In genomic region chr16:84617068-84617630, GRCh38 we compare ENCODE assay signal across 8 cellular contexts. TPM values are rescaled to one million over a fixed set of nuclear protein-coding genes. Genes with fewer than 3 reads are reported as not detected.
DNase-seq lines count a peak whose midpoint lies in the region; ATAC-seq and TF ChIP-seq lines count a peak whose summit lies in the region.

No MANE protein-coding gene starts in this region.

- no peaks in the 10 kb centered on the region for H3K9me3 ChIP-seq in CD4-positive, CD25-positive, alpha-beta regulatory T cell (ENCODE audit: control insufficient read depth in 2 of 2, low read length in 2 of 2)
- no peaks in the 10 kb centered on the region for H3K9me3 ChIP-seq in HUES48 (ENCODE audit: control insufficient read depth, insufficient read depth, low read length)

- H3K4me3 Mint-ChIP-seq in CD4-positive, CD25-positive, alpha-beta regulatory T cell, result peak overlapping the region; percentile 89 to 98 (median 97)
- peak overlapping the region; percentile 98 to 99 for H3K4me3 Mint-ChIP-seq in activated T-cell treated with anti-CD3 and anti-CD28 coated beads, Interleukin-2, amount 50 U/mL, for 72 hours

- peak overlapping the region; percentile 96 for H3K4me3 ChIP-seq in CD4-positive, CD25-positive, alpha-beta regulatory T cell (ENCODE audit: low read depth, low read length)
- peak overlapping the region; percentile 84 for H3K4me3 ChIP-seq in HUES48 (ENCODE audit: low read depth, low read length)
- peak overlapping the region; percentile 71 for H3K4me3 ChIP-seq in retinal pigment epithelial cell (ENCODE audit: low read length)

- TF ChIP-seq CTCF in retinal pigment epithelial cell (conservative IDR thresholded peaks at IDR 0.05; ENCODE audit: low read depth, low read length), result no peak

- H3K27ac Mint-ChIP-seq in CD4-positive, CD25-positive, alpha-beta regulatory T cell, result peak overlapping the region; percentile 89 to 96 (median 92)
- peak overlapping the region; percentile 78 for H3K27ac Mint-ChIP-seq in activated T-cell treated with anti-CD3 and anti-CD28 coated beads, Interleukin-2, amount 50 U/mL, for 72 hours

- H3K4me1 ChIP-seq in CD4-positive, CD25-positive, alpha-beta regulatory T cell (ENCODE audit: control insufficient read depth, insufficient read depth, low read length, poor library complexity, severe bottlenecking), result peaks cover 52% of the 10 kb centered on the region
- H3K4me1 ChIP-seq in HUES48 (ENCODE audit: control insufficient read depth, insufficient read depth, low read length), result peaks cover 25% of the 10 kb centered on the region

- peak overlapping the region; percentile 66; the same call in 1 of the 2 replicates for H3K9ac ChIP-seq in HUES48 (ENCODE audit: low read depth, low read length)

- H3K36me3 ChIP-seq in CD4-positive, CD25-positive, alpha-beta regulatory T cell (ENCODE audit: control insufficient read depth, insufficient read depth, low read length), result no peaks in the 10 kb centered on the region
- H3K36me3 ChIP-seq in HUES48 (ENCODE audit: control insufficient read depth, insufficient read depth, low read length), result 0 out of 2 replicates have a peak, but pooled peaks cover 8% of the 10 kb centered on the region

- peaks cover 0 to 1% (median 0%) of the 10 kb centered on the region in 7 donors for H3K9me3 Mint-ChIP-seq in CD4-positive, CD25-positive, alpha-beta regulatory T cell
- no peaks in the 10 kb centered on the region for H3K9me3 Mint-ChIP-seq in activated T-cell treated with anti-CD3 and anti-CD28 coated beads, Interleukin-2, amount 50 U/mL, for 72 hours

- peak in 1 of 3 donors; percentile 76 for DNase-seq in CD4-positive, CD25-positive, alpha-beta regulatory T cell
- peak; percentile 66 to 71 for DNase-seq in activated T-cell treated with anti-CD3 and anti-CD28 coated beads, Interleukin-2, amount 50 U/mL, for 72 hours
- DNase-seq in germinal center (ENCODE audit: low spot score) (peak; percentile 54), retinal pigment epithelial cell (ENCODE audit: low read depth) (no peak), iPS-NIHi11 (ENCODE audit: low spot score) (no peak), NCI-H1930 (lab: John Stamatoyannopoulos, UW) (no peak)

- peaks cover 22 to 56% (median 34%) of the 10 kb centered on the region in 4 donors for H3K4me1 Mint-ChIP-seq in CD4-positive, CD25-positive, alpha-beta regulatory T cell
- H3K4me1 Mint-ChIP-seq in activated T-cell treated with anti-CD3 and anti-CD28 coated beads, Interleukin-2, amount 50 U/mL, for 72 hours (ENCODE audit: low read depth), result peaks cover 52% of the 10 kb centered on the region

- H3K36me3 Mint-ChIP-seq in CD4-positive, CD25-positive, alpha-beta regulatory T cell, result peaks cover 16% of the 10 kb centered on the region
- H3K36me3 Mint-ChIP-seq in activated T-cell treated with anti-CD3 and anti-CD28 coated beads, Interleukin-2, amount 50 U/mL, for 72 hours (ENCODE audit: insufficient read depth in 2 of 2), result peaks cover 15 to 27% of the 10 kb centered on the region in 2 donors

- peak overlapping the region; percentile 50 for H3K27ac ChIP-seq in CD4-positive, CD25-positive, alpha-beta regulatory T cell (ENCODE audit: insufficient read depth, low read length, poor library complexity, severe bottlenecking)
- no peak overlapping the region for H3K27ac ChIP-seq in HUES48 (ENCODE audit: low read depth, low read length)

- ATAC-seq in CD4-positive, CD25-positive, alpha-beta regulatory T cell (ENCODE audit: low read depth in 2 of 2), result peak; percentile 37 to 40
- peak; percentile 32 for ATAC-seq in GM19463 (IDR thresholded peaks at IDR 0.05; ENCODE audit: unreplicated experiment)
- peak; percentile 54 for ATAC-seq in activated T-cell treated with anti-CD3 and anti-CD28 coated beads, Interleukin-2, amount 50 U/mL, for 72 hours (replicated peaks in 1 of 2)

- H3K27me3 Mint-ChIP-seq in CD4-positive, CD25-positive, alpha-beta regulatory T cell, result peaks cover 10% of the 10 kb centered on the region
- peaks cover 5% of the 10 kb centered on the region for H3K27me3 Mint-ChIP-seq in activated T-cell treated with anti-CD3 and anti-CD28 coated beads, Interleukin-2, amount 50 U/mL, for 72 hours (ENCODE audit: low read depth)

- H3K27me3 ChIP-seq in CD4-positive, CD25-positive, alpha-beta regulatory T cell (ENCODE audit: control insufficient read depth, insufficient read depth, low read length), result no peaks in the 10 kb centered on the region
- peaks cover 11% of the 10 kb centered on the region for H3K27me3 ChIP-seq in HUES48 (ENCODE audit: control insufficient read depth, insufficient read depth, low read length)

RNA-seq across cellular contexts. Expression of gene COTL1, which starts 0.7 kb away (rescaled TPM):
- total RNA-seq in CD4-positive, CD25-positive, alpha-beta regulatory T cell, result 353 TPM
- polyA plus RNA-seq in CD4-positive, CD25-positive, alpha-beta regulatory T cell, result 100 to 1,000 TPM; 450 to 761 (median 584) TPM
- total RNA-seq in activated T-cell treated with anti-CD3 and anti-CD28 coated beads, Interleukin-2, amount 50 U/mL, for 72 hours, result 100 to 1,000 TPM; 353 to 529 TPM

RNA-seq across cellular contexts. Expression of gene KLHL36, which starts 31.2 kb away (rescaled TPM):
- 86.0 TPM for total RNA-seq in CD4-positive, CD25-positive, alpha-beta regulatory T cell
- 10 to 100 TPM; 28.1 to 43.4 (median 35.1) TPM for polyA plus RNA-seq in CD4-positive, CD25-positive, alpha-beta regulatory T cell
- 10 to 100 TPM; 64.2 to 69.5 TPM for total RNA-seq in activated T-cell treated with anti-CD3 and anti-CD28 coated beads, Interleukin-2, amount 50 U/mL, for 72 hours

Comparison
In these comparisons a context has a peak if more than half of its experiments do, and no peak if none do; other contexts are left out.
1. DNase-seq: peak in activated T-cell treated with anti-CD3 and anti-CD28 coated beads, Interleukin-2, amount 50 U/mL, for 72 hours (2 of 2) and germinal center (single experiment); none in retinal pigment epithelial cell (single experiment), iPS-NIHi11 (single experiment) and NCI-H1930 (0 of 2).
2. Peak in every context shown above with its lines, with median percentiles within 50 percentile points of each other: ATAC-seq and H3K4me3 ChIP-seq.